ENCODE assay signal across 2 cellular contexts in genomic region chr3:156964562-156964961, GRCh38.
A peak's percentile ranks its signal among the peaks of the same experiment; 100 is the strongest.
TF ChIP-seq lines count a peak whose summit lies in the region.

No MANE protein-coding gene starts in this region.

TF ChIP-seq in IMR-90, 13 proteins besides CTCF, POLR2A, EP300 and RAD21:
- TF ChIP-seq CEBPB (IDR thresholded peaks at IDR 0.05; ENCODE audit: low read depth, low read length) (peak; percentile 17; the same call in 1 of the 2 replicates), MAFK (IDR thresholded peaks at IDR 0.05; ENCODE audit: low read depth, low read length) (no peak)

TF ChIP-seq in HepG2, 621 proteins besides CTCF, POLR2A, EP300 and RAD21:
- no peak for TF ChIP-seq TBX3 (IDR thresholded peaks at IDR 0.05; ENCODE audit: borderline replicate concordance)
- no peak for TF ChIP-seq ZSCAN5A (CRISPR knock-in tag; IDR thresholded peaks at IDR 0.05; ENCODE audit: borderline replicate concordance)
- TF ChIP-seq ZNF780A (CRISPR knock-in tag; IDR thresholded peaks at IDR 0.05): no peak
